In genomic region chr16:2148714-2149629, GRCh38 we compare ENCODE assay signal across 8 cellular contexts. TPM values are rescaled to one million over a fixed set of nuclear protein-coding genes. Genes with fewer than 3 reads are reported as not detected.
DNase-seq lines count a peak whose midpoint lies in the region; ATAC-seq and TF ChIP-seq lines count a peak whose summit lies in the region.

No MANE protein-coding gene starts in this region.

- H3K4me3 ChIP-seq in KMS-11 (IDR thresholded peaks at IDR 0.05; ENCODE audit: insufficient read depth, low read depth, low read length) = no peak overlapping the region
- peak overlapping the region; percentile 53 to 77 for H3K4me3 ChIP-seq in ascending aorta
- peak overlapping the region in 2 of 3 donors; percentile 48 to 57 for H3K4me3 ChIP-seq in liver (ENCODE audit: low read depth in 1 of 3, low read length in 3 of 3)
- peak overlapping the region; percentile 37 for H3K4me3 ChIP-seq in upper lobe of right lung

- H3K9ac ChIP-seq in KMS-11 = peak overlapping the region; percentile 41; the same call in 1 of the 2 replicates
- peak overlapping the region in 1 of 2 donors; percentile 15 for H3K9ac ChIP-seq in liver (ENCODE audit: low read depth in 1 of 2, low read length in 2 of 2)

- 2% methylated on average over 62 of the region's 62 CpGs for whole genome bisulfite sequencing in liver

- H3K27ac ChIP-seq in KMS-11 (no peak overlapping the region), ascending aorta (no peak overlapping the region), liver (ENCODE audit: low read depth in 1 of 2, low read length in 2 of 2) (peak overlapping the region in 1 of 2 donors; percentile 10), upper lobe of right lung (no peak overlapping the region)

- intact Hi-C loops in ascending aorta (cut with DNase I) = no loop called here
- intact Hi-C loops in upper lobe of right lung (cut with DNase I) = no loop called here

- peak overlapping the region; percentile 87 for H3K4me2 ChIP-seq in KMS-11

- H3K27me3 ChIP-seq in KMS-11 (ENCODE audit: insufficient read depth, low read depth) = no peaks in the 10 kb centered on the region
- no peaks in the 10 kb centered on the region for H3K27me3 ChIP-seq in ascending aorta
- no peaks in the 10 kb centered on the region for H3K27me3 ChIP-seq in liver (ENCODE audit: control insufficient read depth in 4 of 4, insufficient read depth in 4 of 4, low read length in 3 of 4)
- no peaks in the 10 kb centered on the region for H3K27me3 ChIP-seq in upper lobe of right lung

- H4K20me1 ChIP-seq in KMS-11 (ENCODE audit: insufficient read depth) = peaks cover 30% of the 10 kb centered on the region

- TF ChIP-seq RAD21 in liver (IDR thresholded peaks at IDR 0.05) = no peak

- peaks cover 13% of the 10 kb centered on the region for H3K79me2 ChIP-seq in KMS-11 (ENCODE audit: insufficient read depth, low read depth)

- H3K9me3 ChIP-seq in ascending aorta = no peaks in the 10 kb centered on the region
- no peaks in the 10 kb centered on the region for H3K9me3 ChIP-seq in liver (ENCODE audit: control insufficient read depth in 4 of 4, low read length in 3 of 4)
- no peaks in the 10 kb centered on the region for H3K9me3 ChIP-seq in upper lobe of right lung

- peaks cover 53% of the 10 kb centered on the region for H3K4me1 ChIP-seq in KMS-11 (ENCODE audit: low read depth, poor library complexity, severe bottlenecking)
- peaks cover 18 to 45% of the 10 kb centered on the region in 2 donors for H3K4me1 ChIP-seq in ascending aorta
- H3K4me1 ChIP-seq in liver (ENCODE audit: control insufficient read depth in 4 of 4, insufficient read depth in 4 of 4, low read length in 3 of 4) = peaks cover 16 to 69% (median 60%) of the 10 kb centered on the region in 4 donors
- peaks cover 52% of the 10 kb centered on the region for H3K4me1 ChIP-seq in upper lobe of right lung

- H3K36me3 ChIP-seq in KMS-11 (ENCODE audit: insufficient read depth) (peaks cover 4% of the 10 kb centered on the region; the same call in 1 of the 2 replicates), ascending aorta (peaks cover 0 to 6% of the 10 kb centered on the region in 2 donors), liver (ENCODE audit: control insufficient read depth in 4 of 4, insufficient read depth in 3 of 4, low read depth in 1 of 4, low read length in 3 of 4) (peaks cover 0 to 5% (median under 1%) of the 10 kb centered on the region in 4 donors), upper lobe of right lung (peaks cover 17% of the 10 kb centered on the region)

- peak overlapping the region; percentile 49 for H2AFZ ChIP-seq in KMS-11 (ENCODE audit: low read depth)

- DNase-seq in Daoy (ENCODE audit: low read depth) (peak; percentile 55), ascending aorta (ENCODE audit: low spot score in 2 of 2) (no peak), upper lobe of right lung (peak; percentile 62), germinal center (ENCODE audit: low spot score) (no peak)

- no peak for TF ChIP-seq CTCF in KMS-11 (conservative IDR thresholded peaks at IDR 0.05; ENCODE audit: low read depth, low read length)
- TF ChIP-seq CTCF in ascending aorta (IDR thresholded peaks at IDR 0.05) = no peak
- TF ChIP-seq CTCF in liver (IDR thresholded peaks at IDR 0.05; ENCODE audit: low read depth, low read length, missing input control) = no peak
- no peak for TF ChIP-seq CTCF in upper lobe of right lung (IDR thresholded peaks at IDR 0.05)

- ATAC-seq in upper lobe of right lung (no peak), HG03139 (IDR thresholded peaks at IDR 0.05; ENCODE audit: unreplicated experiment) (no peak), HG03342 (IDR thresholded peaks at IDR 0.05; ENCODE audit: unreplicated experiment) (no peak)

TF ChIP-seq in liver, 16 proteins besides CTCF, POLR2A, EP300 and RAD21:
- TF ChIP-seq JUND (IDR thresholded peaks at IDR 0.05) (no peak), NR2F2 (IDR thresholded peaks at IDR 0.05) (no peak), HNF4A (conservative IDR thresholded peaks at IDR 0.05) (no peak), SP1 (IDR thresholded peaks at IDR 0.05) (no peak)

RNA-seq across cellular contexts. Expression of gene RAB26, which starts 0.5 kb away (rescaled TPM):
- total RNA-seq in Daoy (2014; rRNA removed; shearing (Covaris generic)) = 0.11 and 0.21 TPM in 2 replicates
- total RNA-seq in ascending aorta (not detected), liver (1 to 10 TPM; 1.9 to 3.9 TPM), upper lobe of right lung (0.67 TPM)
- 1 to 10 TPM; 2.6 to 3.4 TPM for polyA plus RNA-seq in liver

RNA-seq across cellular contexts. Expression of gene TRAF7, which starts 6.6 kb away (rescaled TPM):
- 43.4 and 45.5 TPM in 2 replicates for total RNA-seq in Daoy (2014; rRNA removed; shearing (Covaris generic))
- total RNA-seq in ascending aorta (39.6 TPM), liver (10 to 100 TPM; 33.2 to 34.8 TPM), upper lobe of right lung (64.3 TPM)
- polyA plus RNA-seq in liver = 10 to 100 TPM; 14.7 to 36.6 TPM

RNA-seq across cellular contexts. Expression of gene PKD1, which starts 13.3 kb away (rescaled TPM):
- total RNA-seq in Daoy (2014; rRNA removed; shearing (Covaris generic)) = 12.0 and 46.5 TPM in 2 replicates
- total RNA-seq in ascending aorta = 551 TPM
- 10 to 100 TPM; 30.6 to 58.4 TPM for total RNA-seq in liver
- 10 to 100 TPM in 1 of 2 donors, 1 to 10 TPM in 1; 8.0 to 20.6 TPM for polyA plus RNA-seq in liver
- total RNA-seq in upper lobe of right lung = 84.8 TPM

RNA-seq across cellular contexts. Expression of gene CASKIN1, which starts 47.4 kb away (rescaled TPM):
- 0.06 TPM in 1 of 2 replicates, not detected in the other for total RNA-seq in Daoy (2014; rRNA removed; shearing (Covaris generic))
- total RNA-seq in ascending aorta (not detected), liver (under 1 TPM; under 0.01 to 0.09 TPM), upper lobe of right lung (0.06 TPM)
- under 1 TPM in 1 of 2 donors, not detected in 1; 0.17 TPM for polyA plus RNA-seq in liver

RNA-seq across cellular contexts. Expression of gene MLST8, which starts 56.3 kb away (rescaled TPM):
- 12.1 and 19.3 TPM in 2 replicates for total RNA-seq in Daoy (2014; rRNA removed; shearing (Covaris generic))
- total RNA-seq in ascending aorta (23.7 TPM), liver (10 to 100 TPM; 11.1 to 14.4 TPM), upper lobe of right lung (29.9 TPM)
- polyA plus RNA-seq in liver = 10 to 100 TPM; 26.0 to 26.7 TPM

Comparison
In these comparisons a context has a peak if more than half of its experiments do, and no peak if none do; other contexts are left out.
1. DNase-seq: peak in Daoy (single experiment) and upper lobe of right lung (single experiment); none in ascending aorta (0 of 2) and germinal center (single experiment).